Comparison of ENCODE assay signal across 11 cellular contexts in the genomic region with DNA sequence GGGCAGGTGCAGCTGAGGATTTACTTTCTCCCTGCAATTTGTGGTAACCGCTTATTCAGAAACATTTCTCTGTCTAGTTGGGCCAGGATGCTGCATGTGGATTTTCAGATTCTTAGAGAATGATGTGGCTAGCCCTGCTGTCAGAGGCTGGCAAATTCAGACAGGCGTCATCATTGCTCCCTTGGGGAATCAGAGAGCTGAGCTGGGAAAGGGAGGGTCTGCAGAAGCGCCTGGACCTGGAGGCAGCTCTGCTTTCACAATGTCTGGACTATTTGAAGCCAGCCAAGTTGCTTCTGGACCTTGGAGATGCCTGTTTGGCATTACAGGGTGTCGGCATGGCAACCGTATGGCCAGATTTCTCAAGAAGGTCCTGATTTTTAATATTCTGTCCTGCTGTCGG. TPM values are rescaled to one million over a fixed set of nuclear protein-coding genes. Genes with fewer than 3 reads are reported as not detected.
DNase-seq lines count a peak whose midpoint lies in the region; ATAC-seq lines count a peak whose summit lies in the region.
"Had no signal": no experiment of that assay in that cellular context is flagged by ENCODE, and none has a peak within 500 bp of the region (broad histone marks: within the 10 kb centered on the region; RNA-seq: fewer than 3 reads in every experiment).

No MANE protein-coding gene starts in this region.

- no peaks in the 10 kb centered on the region for H3K4me1 ChIP-seq in aorta (ENCODE audit: control insufficient read depth in 1 of 2, insufficient read depth in 2 of 2, low read length in 2 of 2)

- WGBS in aorta, 2 donors: 8% methylated on average over 6 of the region's 6 CpGs

- peak; percentile 57 for ATAC-seq in Right ventricle myocardium inferior
- peak; percentile 79 for ATAC-seq in aorta (ENCODE audit: low FRiP score)
- no peak for ATAC-seq in GM21576 (IDR thresholded peaks at IDR 0.05; ENCODE audit: unreplicated experiment)
- ATAC-seq in HG03196 (IDR thresholded peaks at IDR 0.05; ENCODE audit: unreplicated experiment): no peak

- DNase-seq in Right ventricle myocardium inferior (ENCODE audit: missing footprints) (no peak), cardiac septum (ENCODE audit: low spot score) (no peak), astrocyte of the hippocampus (ENCODE audit: low read depth, low spot score) (peak; percentile 85), iris pigment epithelial cell (ENCODE audit: low read depth) (peak; percentile 62), aorta (peak; percentile 86 to 88), HUDEP-2 (lab: John Stamatoyannopoulos, UW; ENCODE audit: unreplicated experiment in 76 of 76) (no peak)
- DNase-seq: stimulated activated CD4-positive, alpha-beta T cell treated with anti-CD3 and anti-CD28 coated beads, Interleukin-15, amount 100 ng/mL, for 24 hours had no signal

- H3K36me3 ChIP-seq in aorta (ENCODE audit: control insufficient read depth in 1 of 2, insufficient read depth in 2 of 2, low read length in 1 of 2): no peaks in the 10 kb centered on the region
- H3K36me3 ChIP-seq: SJSA1 had no signal

- no peaks in the 10 kb centered on the region for H3K27me3 ChIP-seq in aorta (ENCODE audit: control insufficient read depth in 1 of 2, insufficient read depth in 2 of 2, low read length in 1 of 2)

- H3K27ac ChIP-seq in aorta (ENCODE audit: low read depth in 1 of 2, low read length in 2 of 2): no peak overlapping the region
- H3K27ac ChIP-seq: C4-2B, SJSA1 had no signal

- no peak overlapping the region for H3K4me3 ChIP-seq in aorta (ENCODE audit: low read length in 2 of 2)
- H3K4me3 ChIP-seq: SJSA1 had no signal

- H3K9me3 ChIP-seq in aorta (ENCODE audit: control insufficient read depth, low read length): no peaks in the 10 kb centered on the region
- H3K9me3 ChIP-seq: SJSA1 had no signal

- intact Hi-C loops in Right ventricle myocardium inferior (cut with DNase I): no loop called here
- intact Hi-C loops in cardiac septum (cut with DNase I): loop anchor here (5.0 kb wide), 2 partner anchors 54 to 84 kb away; no protein-coding TSS in a partner anchor
- intact Hi-C loops in aorta (cut with DNase I): loop anchor here in 1 of 2 donors (10.0 kb wide), 1 partner anchor 91 kb away; no protein-coding TSS in a partner anchor

RNA-seq across cellular contexts. Expression of a gene that starts 3.4 kb away (rescaled TPM):
- total RNA-seq in Right ventricle myocardium inferior: 94.9 TPM
- total RNA-seq in cardiac septum: 25.8 TPM
- 10 to 100 TPM in 1 of 2 donors, 1 to 10 TPM in 1; 7.0 to 16.1 TPM for total RNA-seq in aorta
- 10 to 100 TPM in 1 of 2 donors, 1 to 10 TPM in 1; 6.5 to 10.7 TPM for polyA plus RNA-seq in aorta

Comparison
In these comparisons a context has a peak if more than half of its experiments do, and no peak if none do; other contexts are left out.
1. ATAC-seq: peak in Right ventricle myocardium inferior (single experiment) and aorta (single experiment); none in GM21576 (single experiment) and HG03196 (single experiment).
2. DNase-seq: peak in astrocyte of the hippocampus (single experiment), iris pigment epithelial cell (single experiment) and aorta (2 of 2); none in Right ventricle myocardium inferior (single experiment), cardiac septum (single experiment) and HUDEP-2 (0 of 76).